8 cellular contexts compared by ENCODE assay signal in genomic region chr6:41602864-41603608, GRCh38. TPM values are rescaled to one million over a fixed set of nuclear protein-coding genes. Genes with fewer than 3 reads are reported as not detected.
DNase-seq lines count a peak whose midpoint lies in the region; ATAC-seq and TF ChIP-seq lines count a peak whose summit lies in the region.

No MANE protein-coding gene starts in this region.

- peak; percentile 50 for ATAC-seq in HG02981 (IDR thresholded peaks at IDR 0.05; ENCODE audit: unreplicated experiment)
- ATAC-seq in HG03520 (IDR thresholded peaks at IDR 0.05; ENCODE audit: unreplicated experiment), result no peak

- TF ChIP-seq CTCF in choroid plexus epithelial cell (conservative IDR thresholded peaks at IDR 0.05; ENCODE audit: low read depth, low read length), result peak; percentile 97

- DNase-seq in DMS153 (lab: John Stamatoyannopoulos, UW) (peak; percentile 76), NCI-H460 (ENCODE audit: extremely low read depth, low read depth) (peak; percentile 76), choroid plexus epithelial cell (ENCODE audit: low read depth) (peak; percentile 91), left kidney (ENCODE audit: low read depth, low spot score) (peak; percentile 96)
- DNase-seq in activated CD4-positive, alpha-beta T cell treated with anti-CD3 and anti-CD28 coated beads for 1 hour, result peak; percentile 55
- peak; percentile 77 for DNase-seq in stimulated activated CD4-positive, alpha-beta T cell treated with anti-CD3 and anti-CD28 coated beads, Interleukin-1b, Interleukin-23, amount 100 ng/mL, for 48 hours

- H3K4me3 ChIP-seq in choroid plexus epithelial cell (ENCODE audit: low read depth, low read length), result peak overlapping the region; percentile 36

RNA-seq across cellular contexts. Expression of gene MDFI, which starts 35.2 kb away (rescaled TPM):
- 0.52 and 2.1 TPM in 2 replicates for total RNA-seq in NCI-H460 (2014; rRNA removed; shearing (Covaris generic))
- 1.7 TPM in 1 of 2 replicates, not detected in the other for polyA plus RNA-seq in NCI-H460 (2014; cell fraction: nucleus; rRNA removed)

RNA-seq across cellular contexts. Expression of gene FOXP4, which starts 56.9 kb away (rescaled TPM):
- 3.6 and 3.7 TPM in 2 replicates for total RNA-seq in NCI-H460 (2014; rRNA removed; shearing (Covaris generic))
- 1.3 and 2.6 TPM in 2 replicates for polyA plus RNA-seq in NCI-H460 (2014; cell fraction: nucleus; rRNA removed)
